Comparison of ENCODE assay signal across 2 cellular contexts in the genomic region with DNA sequence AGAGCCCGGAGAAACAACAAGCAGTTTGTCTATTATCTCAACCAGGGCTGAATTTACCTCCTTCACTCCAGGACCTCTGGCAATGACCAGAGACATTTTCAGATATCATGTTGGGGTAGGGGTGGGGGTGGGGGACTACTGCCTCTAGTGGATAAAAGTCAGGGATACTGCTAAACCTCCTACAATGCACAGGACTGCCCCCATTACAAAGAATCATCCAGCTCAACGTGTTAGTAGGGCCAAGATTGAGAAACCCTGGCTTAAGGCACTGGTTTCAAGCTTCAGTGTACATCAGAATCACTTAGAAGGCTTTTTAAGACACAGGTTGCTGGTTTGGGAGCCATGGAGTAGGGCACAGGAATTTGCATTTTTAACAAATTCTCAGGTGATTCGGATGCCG.
TF ChIP-seq lines count a peak whose summit lies in the region.

No MANE protein-coding gene starts in this region.

TF ChIP-seq in WTC11, 78 proteins besides CTCF, POLR2A, EP300 and RAD21 (continues in another document):
- TF ChIP-seq IRF2 (CRISPR knock-in tag; IDR thresholded peaks at IDR 0.05; ENCODE audit: borderline replicate concordance, low read depth) (no peak), GABPB1 (CRISPR knock-in tag; IDR thresholded peaks at IDR 0.05) (no peak), PRRX2 (CRISPR knock-in tag; IDR thresholded peaks at IDR 0.05) (no peak), JAZF1 (CRISPR knock-in tag; IDR thresholded peaks at IDR 0.05) (no peak), CREB1 (CRISPR knock-in tag; IDR thresholded peaks at IDR 0.05) (no peak), HMGA2 (CRISPR knock-in tag; IDR thresholded peaks at IDR 0.05) (no peak), ZBTB21 (CRISPR knock-in tag; IDR thresholded peaks at IDR 0.05; ENCODE audit: borderline replicate concordance) (no peak), MYBL2 (CRISPR knock-in tag; IDR thresholded peaks at IDR 0.05) (no peak), RELA (CRISPR knock-in tag; IDR thresholded peaks at IDR 0.05; ENCODE audit: borderline replicate concordance) (no peak), GRHL2 (CRISPR knock-in tag; IDR thresholded peaks at IDR 0.05; ENCODE audit: insufficient replicate concordance, severe bottlenecking) (no peak)
- TF ChIP-seq, protein P1, sequence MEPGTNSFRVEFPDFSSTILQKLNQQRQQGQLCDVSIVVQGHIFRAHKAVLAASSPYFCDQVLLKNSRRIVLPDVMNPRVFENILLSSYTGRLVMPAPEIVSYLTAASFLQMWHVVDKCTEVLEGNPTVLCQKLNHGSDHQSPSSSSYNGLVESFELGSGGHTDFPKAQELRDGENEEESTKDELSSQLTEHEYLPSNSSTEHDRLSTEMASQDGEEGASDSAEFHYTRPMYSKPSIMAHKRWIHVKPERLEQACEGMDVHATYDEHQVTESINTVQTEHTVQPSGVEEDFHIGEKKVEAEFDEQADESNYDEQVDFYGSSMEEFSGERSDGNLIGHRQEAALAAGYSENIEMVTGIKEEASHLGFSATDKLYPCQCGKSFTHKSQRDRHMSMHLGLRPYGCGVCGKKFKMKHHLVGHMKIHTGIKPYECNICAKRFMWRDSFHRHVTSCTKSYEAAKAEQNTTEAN (CRISPR knock-in tag; IDR thresholded peaks at IDR 0.05): no peak
- TF ChIP-seq, protein P2, sequence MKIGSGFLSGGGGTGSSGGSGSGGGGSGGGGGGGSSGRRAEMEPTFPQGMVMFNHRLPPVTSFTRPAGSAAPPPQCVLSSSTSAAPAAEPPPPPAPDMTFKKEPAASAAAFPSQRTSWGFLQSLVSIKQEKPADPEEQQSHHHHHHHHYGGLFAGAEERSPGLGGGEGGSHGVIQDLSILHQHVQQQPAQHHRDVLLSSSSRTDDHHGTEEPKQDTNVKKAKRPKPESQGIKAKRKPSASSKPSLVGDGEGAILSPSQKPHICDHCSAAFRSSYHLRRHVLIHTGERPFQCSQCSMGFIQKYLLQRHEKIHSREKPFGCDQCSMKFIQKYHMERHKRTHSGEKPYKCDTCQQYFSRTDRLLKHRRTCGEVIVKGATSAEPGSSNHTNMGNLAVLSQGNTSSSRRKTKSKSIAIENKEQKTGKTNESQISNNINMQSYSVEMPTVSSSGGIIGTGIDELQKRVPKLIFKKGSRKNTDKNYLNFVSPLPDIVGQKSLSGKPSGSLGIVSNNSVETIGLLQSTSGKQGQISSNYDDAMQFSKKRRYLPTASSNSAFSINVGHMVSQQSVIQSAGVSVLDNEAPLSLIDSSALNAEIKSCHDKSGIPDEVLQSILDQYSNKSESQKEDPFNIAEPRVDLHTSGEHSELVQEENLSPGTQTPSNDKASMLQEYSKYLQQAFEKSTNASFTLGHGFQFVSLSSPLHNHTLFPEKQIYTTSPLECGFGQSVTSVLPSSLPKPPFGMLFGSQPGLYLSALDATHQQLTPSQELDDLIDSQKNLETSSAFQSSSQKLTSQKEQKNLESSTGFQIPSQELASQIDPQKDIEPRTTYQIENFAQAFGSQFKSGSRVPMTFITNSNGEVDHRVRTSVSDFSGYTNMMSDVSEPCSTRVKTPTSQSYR (CRISPR knock-in tag; IDR thresholded peaks at IDR 0.05): no peak
- TF ChIP-seq, protein P3, sequence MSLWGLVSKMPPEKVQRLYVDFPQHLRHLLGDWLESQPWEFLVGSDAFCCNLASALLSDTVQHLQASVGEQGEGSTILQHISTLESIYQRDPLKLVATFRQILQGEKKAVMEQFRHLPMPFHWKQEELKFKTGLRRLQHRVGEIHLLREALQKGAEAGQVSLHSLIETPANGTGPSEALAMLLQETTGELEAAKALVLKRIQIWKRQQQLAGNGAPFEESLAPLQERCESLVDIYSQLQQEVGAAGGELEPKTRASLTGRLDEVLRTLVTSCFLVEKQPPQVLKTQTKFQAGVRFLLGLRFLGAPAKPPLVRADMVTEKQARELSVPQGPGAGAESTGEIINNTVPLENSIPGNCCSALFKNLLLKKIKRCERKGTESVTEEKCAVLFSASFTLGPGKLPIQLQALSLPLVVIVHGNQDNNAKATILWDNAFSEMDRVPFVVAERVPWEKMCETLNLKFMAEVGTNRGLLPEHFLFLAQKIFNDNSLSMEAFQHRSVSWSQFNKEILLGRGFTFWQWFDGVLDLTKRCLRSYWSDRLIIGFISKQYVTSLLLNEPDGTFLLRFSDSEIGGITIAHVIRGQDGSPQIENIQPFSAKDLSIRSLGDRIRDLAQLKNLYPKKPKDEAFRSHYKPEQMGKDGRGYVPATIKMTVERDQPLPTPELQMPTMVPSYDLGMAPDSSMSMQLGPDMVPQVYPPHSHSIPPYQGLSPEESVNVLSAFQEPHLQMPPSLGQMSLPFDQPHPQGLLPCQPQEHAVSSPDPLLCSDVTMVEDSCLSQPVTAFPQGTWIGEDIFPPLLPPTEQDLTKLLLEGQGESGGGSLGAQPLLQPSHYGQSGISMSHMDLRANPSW (CRISPR knock-in tag; conservative IDR thresholded peaks at IDR 0.05; ENCODE audit: low read depth): no peak
- TF ChIP-seq, protein P4, sequence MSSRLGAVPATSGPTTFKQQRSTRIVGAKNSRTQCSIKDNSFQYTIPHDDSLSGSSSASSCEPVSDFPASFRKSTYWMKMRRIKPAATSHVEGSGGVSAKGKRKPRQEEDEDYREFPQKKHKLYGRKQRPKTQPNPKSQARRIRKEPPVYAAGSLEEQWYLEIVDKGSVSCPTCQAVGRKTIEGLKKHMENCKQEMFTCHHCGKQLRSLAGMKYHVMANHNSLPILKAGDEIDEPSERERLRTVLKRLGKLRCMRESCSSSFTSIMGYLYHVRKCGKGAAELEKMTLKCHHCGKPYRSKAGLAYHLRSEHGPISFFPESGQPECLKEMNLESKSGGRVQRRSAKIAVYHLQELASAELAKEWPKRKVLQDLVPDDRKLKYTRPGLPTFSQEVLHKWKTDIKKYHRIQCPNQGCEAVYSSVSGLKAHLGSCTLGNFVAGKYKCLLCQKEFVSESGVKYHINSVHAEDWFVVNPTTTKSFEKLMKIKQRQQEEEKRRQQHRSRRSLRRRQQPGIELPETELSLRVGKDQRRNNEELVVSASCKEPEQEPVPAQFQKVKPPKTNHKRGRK (CRISPR knock-in tag; IDR thresholded peaks at IDR 0.05; ENCODE audit: borderline replicate concordance): no peak
- TF ChIP-seq, protein P5, sequence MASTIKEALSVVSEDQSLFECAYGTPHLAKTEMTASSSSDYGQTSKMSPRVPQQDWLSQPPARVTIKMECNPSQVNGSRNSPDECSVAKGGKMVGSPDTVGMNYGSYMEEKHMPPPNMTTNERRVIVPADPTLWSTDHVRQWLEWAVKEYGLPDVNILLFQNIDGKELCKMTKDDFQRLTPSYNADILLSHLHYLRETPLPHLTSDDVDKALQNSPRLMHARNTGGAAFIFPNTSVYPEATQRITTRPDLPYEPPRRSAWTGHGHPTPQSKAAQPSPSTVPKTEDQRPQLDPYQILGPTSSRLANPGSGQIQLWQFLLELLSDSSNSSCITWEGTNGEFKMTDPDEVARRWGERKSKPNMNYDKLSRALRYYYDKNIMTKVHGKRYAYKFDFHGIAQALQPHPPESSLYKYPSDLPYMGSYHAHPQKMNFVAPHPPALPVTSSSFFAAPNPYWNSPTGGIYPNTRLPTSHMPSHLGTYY (CRISPR knock-in tag; IDR thresholded peaks at IDR 0.05): no peak
- TF ChIP-seq, protein P6, sequence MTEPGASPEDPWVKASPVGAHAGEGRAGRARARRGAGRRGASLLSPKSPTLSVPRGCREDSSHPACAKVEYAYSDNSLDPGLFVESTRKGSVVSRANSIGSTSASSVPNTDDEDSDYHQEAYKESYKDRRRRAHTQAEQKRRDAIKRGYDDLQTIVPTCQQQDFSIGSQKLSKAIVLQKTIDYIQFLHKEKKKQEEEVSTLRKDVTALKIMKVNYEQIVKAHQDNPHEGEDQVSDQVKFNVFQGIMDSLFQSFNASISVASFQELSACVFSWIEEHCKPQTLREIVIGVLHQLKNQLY (CRISPR knock-in tag; IDR thresholded peaks at IDR 0.05): no peak

TF ChIP-seq in HepG2, 621 proteins besides CTCF, POLR2A, EP300 and RAD21 (continued from another document):
- TF ChIP-seq PCBP1 (IDR thresholded peaks at IDR 0.05; ENCODE audit: borderline replicate concordance, low read depth, low read length): no peak
- no peak for TF ChIP-seq ZNF530 (CRISPR knock-in tag; IDR thresholded peaks at IDR 0.05; ENCODE audit: low read depth)
- no peak for TF ChIP-seq HNRNPK (IDR thresholded peaks at IDR 0.05; ENCODE audit: low read depth, low read length, poor library complexity, severe bottlenecking)
- TF ChIP-seq, protein P7, sequence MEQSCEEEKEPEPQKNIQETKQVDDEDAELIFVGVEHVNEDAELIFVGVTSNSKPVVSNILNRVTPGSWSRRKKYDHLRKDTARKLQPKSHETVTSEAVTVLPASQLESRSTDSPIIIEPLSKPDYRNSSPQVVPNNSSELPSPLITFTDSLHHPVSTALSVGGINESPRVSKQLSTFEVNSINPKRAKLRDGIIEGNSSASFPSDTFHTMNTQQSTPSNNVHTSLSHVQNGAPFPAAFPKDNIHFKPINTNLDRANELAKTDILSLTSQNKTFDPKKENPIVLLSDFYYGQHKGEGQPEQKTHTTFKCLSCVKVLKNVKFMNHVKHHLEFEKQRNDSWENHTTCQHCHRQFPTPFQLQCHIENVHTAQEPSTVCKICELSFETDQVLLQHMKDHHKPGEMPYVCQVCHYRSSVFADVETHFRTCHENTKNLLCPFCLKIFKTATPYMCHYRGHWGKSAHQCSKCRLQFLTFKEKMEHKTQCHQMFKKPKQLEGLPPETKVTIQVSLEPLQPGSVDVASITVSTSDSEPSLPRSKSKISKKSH (CRISPR knock-in tag; IDR thresholded peaks at IDR 0.05; ENCODE audit: borderline replicate concordance): no peak
- no peak for TF ChIP-seq SMARCC2 (IDR thresholded peaks at IDR 0.05)
